In genomic region chr19:54624825-54625747, GRCh38 we compare ENCODE assay signal across 2 cellular contexts. TPM values are rescaled to one million over a fixed set of nuclear protein-coding genes. Genes with fewer than 3 reads are reported as not detected.
"Had no signal": no experiment of that assay in that cellular context is flagged by ENCODE, and none has a peak within 500 bp of the region (broad histone marks: within the 10 kb centered on the region; RNA-seq: fewer than 3 reads in every experiment).

No MANE protein-coding gene starts in this region.

RNA-seq across cellular contexts. Expression of gene LILRB1, which starts 5.2 kb away (rescaled TPM):
- total RNA-seq: astrocyte had no signal

RNA-seq across cellular contexts. Expression of gene LILRA1, which starts 31.7 kb away (rescaled TPM):
- total RNA-seq: astrocyte; naive thymus-derived CD8-positive, alpha-beta T cell had no signal

RNA-seq across cellular contexts. Expression of gene LILRB4, which starts 37.7 kb away (rescaled TPM):
- total RNA-seq: astrocyte had no signal
- polyA plus RNA-seq: naive thymus-derived CD8-positive, alpha-beta T cell had no signal

RNA-seq across cellular contexts. Expression of gene LILRA2, which starts 51.5 kb away (rescaled TPM):
- total RNA-seq: astrocyte had no signal
